Comparison of ENCODE assay signal across 22 cellular contexts in the genomic region with DNA sequence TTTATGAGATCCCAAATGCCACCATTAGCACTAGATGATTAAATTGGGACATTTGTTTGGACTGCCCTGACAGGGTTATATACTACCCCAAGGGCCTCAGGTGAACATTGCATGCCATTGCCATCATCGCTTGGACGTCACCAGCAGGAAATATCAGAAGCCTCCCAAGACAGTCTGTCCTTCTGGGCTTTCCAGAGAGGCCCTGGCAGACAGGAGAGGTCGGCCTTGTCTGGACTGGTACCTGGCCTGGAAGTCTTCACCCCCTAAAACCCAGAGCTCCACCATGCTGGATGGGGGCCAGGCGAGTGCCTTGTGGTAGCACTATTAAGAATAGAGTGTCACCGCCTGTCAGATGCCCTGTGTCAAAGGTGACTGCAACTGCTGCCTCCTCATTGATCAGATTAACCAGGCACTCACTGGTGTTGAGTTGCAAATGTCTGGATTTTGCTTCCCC.
DNase-seq lines count a peak whose midpoint lies in the region; ATAC-seq and TF ChIP-seq lines count a peak whose summit lies in the region.
"Had no signal": no experiment of that assay in that cellular context is flagged by ENCODE, and none has a peak within 500 bp of the region (broad histone marks: within the 10 kb centered on the region; RNA-seq: fewer than 3 reads in every experiment).

No MANE protein-coding gene starts in this region.

- H3K27ac ChIP-seq in IMR-90 (ENCODE audit: insufficient read depth, low read length) (peak overlapping the region; percentile 97), WERI-Rb-1 (no peak overlapping the region; the same call in 1 of the 2 replicates)

- H2BK20ac ChIP-seq in IMR-90 (ENCODE audit: low read depth, low read length) = peak overlapping the region; percentile 98

- H3K23ac ChIP-seq in IMR-90 (ENCODE audit: low read depth, low read length) = peak overlapping the region; percentile 67; the same call in 1 of the 2 replicates

- H3K27ac Mint-ChIP-seq in nephron = peak overlapping the region; percentile 41 to 62 (median 42)
- peak overlapping the region; percentile 72 for H3K27ac Mint-ChIP-seq in type B pancreatic cell
- no peak overlapping the region for H3K27ac Mint-ChIP-seq in T-helper 17 cell
- H3K27ac Mint-ChIP-seq: B cell; CD8-positive, alpha-beta T cell had no signal

- peak overlapping the region; percentile 94 for H4K91ac ChIP-seq in IMR-90 (ENCODE audit: insufficient read depth, low read depth, low read length)

- H4K8ac ChIP-seq in IMR-90 (ENCODE audit: low read depth in 2 of 2, low read length in 2 of 2) = peak overlapping the region; percentile 77 to 83

- H3K14ac ChIP-seq in IMR-90 (replicated peaks; ENCODE audit: low read depth, low read length) = peak overlapping the region; percentile 73

- H2AFZ ChIP-seq in IMR-90 (replicated peaks; ENCODE audit: low read length, poor library complexity) = peak overlapping the region; percentile 37
- H2AFZ ChIP-seq: GM23248 had no signal

- peak overlapping the region; percentile 91 for H2BK5ac ChIP-seq in IMR-90 (ENCODE audit: low read depth, low read length, poor library complexity, severe bottlenecking)

- H3K9me1 ChIP-seq in IMR-90 (ENCODE audit: insufficient read depth, low read length) = peaks cover 16% of the 10 kb centered on the region

- no peaks in the 10 kb centered on the region for H3K27me3 ChIP-seq in IMR-90 (ENCODE audit: control insufficient read depth, insufficient read depth, low read length)
- no peaks in the 10 kb centered on the region for H3K27me3 ChIP-seq in WERI-Rb-1 (ENCODE audit: insufficient read depth, low read depth, severe bottlenecking)

- no peaks in the 10 kb centered on the region for H3K36me3 Mint-ChIP-seq in nephron (ENCODE audit: low read depth)
- peaks cover 8% of the 10 kb centered on the region for H3K36me3 Mint-ChIP-seq in type B pancreatic cell
- H3K36me3 Mint-ChIP-seq in T-helper 17 cell (ENCODE audit: low read depth) = peaks cover 3% of the 10 kb centered on the region
- H3K36me3 Mint-ChIP-seq: CD8-positive, alpha-beta T cell had no signal

- H3K4me3 ChIP-seq in IMR-90 (ENCODE audit: insufficient read depth, low read depth, low read length) = no peak overlapping the region
- H3K4me3 ChIP-seq in WERI-Rb-1 (ENCODE audit: low read depth, low read length) = no peak overlapping the region
- H3K4me3 ChIP-seq: GM12878, GM23248 had no signal

- H3K4me1 Mint-ChIP-seq in nephron (peaks cover 57% of the 10 kb centered on the region), type B pancreatic cell (ENCODE audit: unreplicated experiment) (peaks cover 46% of the 10 kb centered on the region), T-helper 17 cell (peaks cover 4% of the 10 kb centered on the region)
- H3K4me1 Mint-ChIP-seq: B cell had no signal

- H4K5ac ChIP-seq in IMR-90 (ENCODE audit: low read depth, low read length) = peak overlapping the region; percentile 40

- peaks cover 29% of the 10 kb centered on the region for H3K4me1 ChIP-seq in IMR-90 (ENCODE audit: control insufficient read depth, insufficient read depth, low read length)

- H3K9ac ChIP-seq in IMR-90 (ENCODE audit: low read depth, low read length) = peak overlapping the region; percentile 46; the same call in 1 of the 2 replicates
- H3K9ac ChIP-seq: GM23248 had no signal

- WGBS in IMR-90 (ENCODE audit: extremely low coverage in 2 of 2, insufficient read length in 1 of 2), 2 experiments = no CpG with 5 or more reads among the region's 5 CpGs

- H3K4me2 ChIP-seq in IMR-90 (ENCODE audit: low read depth, low read length) = no peak overlapping the region

- peak overlapping the region; percentile 97 for H2BK120ac ChIP-seq in IMR-90 (ENCODE audit: low read depth, low read length)

- in situ Hi-C loops in IMR-90 (cut with MboI; ENCODE audit: low sequenced_read_pairs) = no loop called here

- no peaks in the 10 kb centered on the region for H3K9me3 ChIP-seq in IMR-90 (ENCODE audit: control insufficient read depth, insufficient read depth, low read length)
- H3K9me3 ChIP-seq in WERI-Rb-1 (ENCODE audit: severe bottlenecking) = peaks cover 9% of the 10 kb centered on the region
- H3K9me3 ChIP-seq in T-helper 17 cell (ENCODE audit: control insufficient read depth, low read length, poor library complexity, severe bottlenecking) = no peaks in the 10 kb centered on the region

- H3K9me3 Mint-ChIP-seq in nephron (peaks cover 8% of the 10 kb centered on the region), type B pancreatic cell (peaks cover 20% of the 10 kb centered on the region)
- H3K9me3 Mint-ChIP-seq: CD8-positive, alpha-beta T cell had no signal

- H2BK15ac ChIP-seq in IMR-90 (ENCODE audit: low read depth, low read length) = peak overlapping the region; percentile 99

- POLR2A ChIA-PET in IMR-90 (lab: Charles Lee; ENCODE audit: unreplicated experiment) = no interaction called here

- TF ChIP-seq RAD21 in IMR-90 (IDR thresholded peaks at IDR 0.05; ENCODE audit: low read length) = no peak

- peak overlapping the region; percentile 63 for H3K18ac ChIP-seq in IMR-90 (ENCODE audit: low read depth, low read length)

- no peak overlapping the region for H3K56ac ChIP-seq in IMR-90 (ENCODE audit: extremely low read depth, insufficient read depth, low read length)

- peak overlapping the region; percentile 3 for H2AK9ac ChIP-seq in IMR-90 (replicated peaks; ENCODE audit: low read depth, low read length, poor library complexity)

- H3K27me3 Mint-ChIP-seq in nephron (ENCODE audit: low read depth) (no peaks in the 10 kb centered on the region), type B pancreatic cell (peaks cover 11% of the 10 kb centered on the region), T-helper 17 cell (peaks cover 21% of the 10 kb centered on the region)

- CTCF ChIA-PET in IMR-90 (lab: Yijun Ruan, JAX) = interaction anchor here (0.6 to 0.9 kb wide), 2 partner anchors 62 to 72 kb away, joined by 3 to 4 read pairs; no protein-coding TSS in a partner anchor

- no peak for TF ChIP-seq CTCF in IMR-90 (conservative IDR thresholded peaks at IDR 0.05; ENCODE audit: low read depth, low read length)
- TF ChIP-seq CTCF in WERI-Rb-1 (IDR thresholded peaks at IDR 0.05; ENCODE audit: low read depth, low read length) = no peak
- TF ChIP-seq CTCF in nephron (IDR thresholded peaks at IDR 0.05; ENCODE audit: unreplicated experiment in 3 of 3) = no peak
- TF ChIP-seq CTCF in type B pancreatic cell (conservative IDR thresholded peaks at IDR 0.05) = no peak

- peaks cover 0 to 8% of the 10 kb centered on the region in 2 experiments; a peak in 2 of 4 replicates for H3K79me1 ChIP-seq in IMR-90 (ENCODE audit: low read depth in 1 of 2, low read length in 2 of 2)

- dilution Hi-C loops in IMR-90 (cut with HindIII; ENCODE audit: low sequenced_read_pairs, unreplicated experiment) = no loop called here

- BruUV-seq in IMR-90 (replicated peaks; lab: Mats Ljungman, UMichigan) = no TSS peak

- TF ChIP-seq POLR2A in IMR-90 (IDR thresholded peaks at IDR 0.05; ENCODE audit: low read depth, low read length) = no peak

- H3K36me3 ChIP-seq in IMR-90 (ENCODE audit: control insufficient read depth, insufficient read depth, low read length) (no peaks in the 10 kb centered on the region), WERI-Rb-1 (no peaks in the 10 kb centered on the region)

- H3K4ac ChIP-seq in IMR-90 (ENCODE audit: low read depth, low read length) = peak overlapping the region; percentile 97

- H3K4me3 Mint-ChIP-seq in nephron = no peak overlapping the region
- H3K4me3 Mint-ChIP-seq in type B pancreatic cell = peak overlapping the region; percentile 28
- H3K4me3 Mint-ChIP-seq in T-helper 17 cell = no peak overlapping the region
- H3K4me3 Mint-ChIP-seq: B cell; CD8-positive, alpha-beta T cell had no signal

- no peaks in the 10 kb centered on the region for H4K20me1 ChIP-seq in IMR-90 (ENCODE audit: insufficient read depth, low read length)

- intact Hi-C loops in IMR-90 (cut with micrococcal nuclease) = no loop called here

- H2AK5ac ChIP-seq in IMR-90 (ENCODE audit: low read depth, low read length) = peak overlapping the region; percentile 99

- DNase-seq in IMR-90 (no peak), WERI-Rb-1 (peak; percentile 41), type B pancreatic cell (ENCODE audit: extremely low spot score, unreplicated experiment) (no peak), T-helper 17 cell (no peak), NCI-H1930 (lab: John Stamatoyannopoulos, UW) (no peak)
- DNase-seq: CD8-positive, alpha-beta T cell; GDM1; GM23248; KBM-7; NCI-H1417 treated with DMSO at 0.1 percent for 48 hours; NCI-H2029; NCI-H2171; NCI-H446; NCI-H69; OCI-M1; RPMI8226; SIG-M5 had no signal

- ATAC-seq in IMR-90 (ENCODE audit: low read depth) = no peak
- ATAC-seq in T-helper 17 cell = no peak
- ATAC-seq in HG02642 (IDR thresholded peaks at IDR 0.05; ENCODE audit: poor library complexity, unreplicated experiment) = no peak
- ATAC-seq: CD8-positive, alpha-beta T cell; GM12878; HCT116 had no signal

TF ChIP-seq in IMR-90, 13 proteins besides CTCF, POLR2A, EP300 and RAD21 (continues in another document):
- TF ChIP-seq MAZ (IDR thresholded peaks at IDR 0.05; ENCODE audit: borderline replicate concordance, low read depth, low read length) (no peak), CEBPB (IDR thresholded peaks at IDR 0.05; ENCODE audit: low read depth, low read length) (no peak), SMC3 (IDR thresholded peaks at IDR 0.05; ENCODE audit: low read depth, low read length) (no peak), MXI1 (IDR thresholded peaks at IDR 0.05; ENCODE audit: borderline replicate concordance, low read depth, low read length) (no peak), FOS (IDR thresholded peaks at IDR 0.05; ENCODE audit: low read depth, low read length) (no peak), RCOR1 (IDR thresholded peaks at IDR 0.05; ENCODE audit: insufficient replicate concordance, low read length) (no peak), RFX5 (IDR thresholded peaks at IDR 0.05; ENCODE audit: low read depth, low read length) (no peak), CHD1 (IDR thresholded peaks at IDR 0.05; ENCODE audit: low read depth, low read length) (no peak), NFE2L2 (IDR thresholded peaks at IDR 0.05; ENCODE audit: low read depth, low read length) (no peak)
- TF ChIP-seq, protein P1, sequence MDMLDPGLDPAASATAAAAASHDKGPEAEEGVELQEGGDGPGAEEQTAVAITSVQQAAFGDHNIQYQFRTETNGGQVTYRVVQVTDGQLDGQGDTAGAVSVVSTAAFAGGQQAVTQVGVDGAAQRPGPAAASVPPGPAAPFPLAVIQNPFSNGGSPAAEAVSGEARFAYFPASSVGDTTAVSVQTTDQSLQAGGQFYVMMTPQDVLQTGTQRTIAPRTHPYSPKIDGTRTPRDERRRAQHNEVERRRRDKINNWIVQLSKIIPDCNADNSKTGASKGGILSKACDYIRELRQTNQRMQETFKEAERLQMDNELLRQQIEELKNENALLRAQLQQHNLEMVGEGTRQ (IDR thresholded peaks at IDR 0.05; ENCODE audit: low read depth, low read length) = no peak
